Comparison of ENCODE assay signal across 1 cellular context in genomic region chr5:127216906-127217675, GRCh38.
TF ChIP-seq lines count a peak whose summit lies in the region.

No MANE protein-coding gene starts in this region.

TF ChIP-seq in K562, 482 proteins besides CTCF, POLR2A, EP300 and RAD21:
- TF ChIP-seq ELK3 (CRISPR knock-in tag; IDR thresholded peaks at IDR 0.05) (no peak), TFAP4 (CRISPR knock-in tag; IDR thresholded peaks at IDR 0.05; ENCODE audit: borderline replicate concordance) (peak; percentile 31; the same call in 1 of the 2 replicates), NFE2 (IDR thresholded peaks at IDR 0.05; ENCODE audit: low read depth) (0 out of 2 replicates have a peak, but pooled peaks have one; percentile 16), SMARCB1 (IDR thresholded peaks at IDR 0.05; ENCODE audit: insufficient read length, low read depth) (no peak), HNRNPK (IDR thresholded peaks at IDR 0.05; ENCODE audit: low read depth, low read length, poor library complexity, severe bottlenecking) (no peak)
- TF ChIP-seq, protein P1, sequence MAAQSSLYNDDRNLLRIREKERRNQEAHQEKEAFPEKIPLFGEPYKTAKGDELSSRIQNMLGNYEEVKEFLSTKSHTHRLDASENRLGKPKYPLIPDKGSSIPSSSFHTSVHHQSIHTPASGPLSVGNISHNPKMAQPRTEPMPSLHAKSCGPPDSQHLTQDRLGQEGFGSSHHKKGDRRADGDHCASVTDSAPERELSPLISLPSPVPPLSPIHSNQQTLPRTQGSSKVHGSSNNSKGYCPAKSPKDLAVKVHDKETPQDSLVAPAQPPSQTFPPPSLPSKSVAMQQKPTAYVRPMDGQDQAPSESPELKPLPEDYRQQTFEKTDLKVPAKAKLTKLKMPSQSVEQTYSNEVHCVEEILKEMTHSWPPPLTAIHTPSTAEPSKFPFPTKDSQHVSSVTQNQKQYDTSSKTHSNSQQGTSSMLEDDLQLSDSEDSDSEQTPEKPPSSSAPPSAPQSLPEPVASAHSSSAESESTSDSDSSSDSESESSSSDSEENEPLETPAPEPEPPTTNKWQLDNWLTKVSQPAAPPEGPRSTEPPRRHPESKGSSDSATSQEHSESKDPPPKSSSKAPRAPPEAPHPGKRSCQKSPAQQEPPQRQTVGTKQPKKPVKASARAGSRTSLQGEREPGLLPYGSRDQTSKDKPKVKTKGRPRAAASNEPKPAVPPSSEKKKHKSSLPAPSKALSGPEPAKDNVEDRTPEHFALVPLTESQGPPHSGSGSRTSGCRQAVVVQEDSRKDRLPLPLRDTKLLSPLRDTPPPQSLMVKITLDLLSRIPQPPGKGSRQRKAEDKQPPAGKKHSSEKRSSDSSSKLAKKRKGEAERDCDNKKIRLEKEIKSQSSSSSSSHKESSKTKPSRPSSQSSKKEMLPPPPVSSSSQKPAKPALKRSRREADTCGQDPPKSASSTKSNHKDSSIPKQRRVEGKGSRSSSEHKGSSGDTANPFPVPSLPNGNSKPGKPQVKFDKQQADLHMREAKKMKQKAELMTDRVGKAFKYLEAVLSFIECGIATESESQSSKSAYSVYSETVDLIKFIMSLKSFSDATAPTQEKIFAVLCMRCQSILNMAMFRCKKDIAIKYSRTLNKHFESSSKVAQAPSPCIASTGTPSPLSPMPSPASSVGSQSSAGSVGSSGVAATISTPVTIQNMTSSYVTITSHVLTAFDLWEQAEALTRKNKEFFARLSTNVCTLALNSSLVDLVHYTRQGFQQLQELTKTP (IDR thresholded peaks at IDR 0.05; ENCODE audit: low read depth in 1 of 2, partially characterized antibody in 2 of 2): no peak
